ENCODE assay signal across 1 cellular context in genomic region chr5:62373382-62373781, GRCh38.
TF ChIP-seq lines count a peak whose summit lies in the region.

No MANE protein-coding gene starts in this region.

TF ChIP-seq in HepG2, 621 proteins besides CTCF, POLR2A, EP300 and RAD21:
- TF ChIP-seq ATF7 (IDR thresholded peaks at IDR 0.05) (peak; percentile 74), ATF7 (CRISPR knock-in tag; IDR thresholded peaks at IDR 0.05) (no peak), ZKSCAN8 (CRISPR knock-in tag; IDR thresholded peaks at IDR 0.05; ENCODE audit: borderline replicate concordance) (no peak), GRHL1 (CRISPR knock-in tag; conservative IDR thresholded peaks at IDR 0.05) (no peak), RFXAP (CRISPR knock-in tag; IDR thresholded peaks at IDR 0.05; ENCODE audit: borderline replicate concordance) (no peak), NFKB2 (CRISPR knock-in tag; IDR thresholded peaks at IDR 0.05; ENCODE audit: borderline replicate concordance) (no peak), FOXP4 (CRISPR knock-in tag; IDR thresholded peaks at IDR 0.05) (no peak), AKAP8 (CRISPR knock-in tag; IDR thresholded peaks at IDR 0.05) (no peak)
TF ChIP-seq in HepG2: peak in this region for 1.
